In the genomic region with DNA sequence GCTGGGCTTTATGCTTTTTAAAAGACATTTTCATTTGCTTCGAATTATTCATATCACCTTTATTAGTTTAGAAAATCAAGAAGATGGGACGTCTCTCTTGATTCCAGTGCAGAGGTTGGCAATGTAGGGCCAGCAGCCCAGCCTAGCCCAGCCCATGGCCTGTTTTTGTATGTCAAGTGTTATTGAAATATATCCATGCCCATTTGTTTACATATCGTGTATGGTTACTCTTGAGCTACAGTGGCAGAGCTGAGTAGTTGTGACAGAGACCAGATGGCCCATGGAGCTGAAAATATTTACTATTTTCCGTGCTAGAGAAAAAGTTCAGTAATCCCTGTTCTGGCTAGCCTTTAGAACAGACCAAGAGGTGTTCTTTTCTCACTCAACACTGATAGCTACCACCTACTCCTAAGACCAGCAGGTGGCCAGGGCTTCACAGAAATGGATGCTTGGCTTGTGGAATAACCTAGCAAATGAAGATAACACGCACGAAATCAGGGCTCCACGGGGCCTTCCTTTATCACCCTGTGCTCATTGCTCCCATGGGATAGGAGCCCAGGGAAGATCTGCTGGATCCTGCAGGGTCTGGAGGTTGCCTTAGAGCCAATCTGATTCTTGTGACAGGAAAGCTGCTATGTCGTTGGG, we compare ENCODE assay signal across 16 cellular contexts.
"Had no signal": no experiment of that assay in that cellular context is flagged by ENCODE, and none has a peak within 500 bp of the region (broad histone marks: within the 10 kb centered on the region; RNA-seq: fewer than 3 reads in every experiment).

No MANE protein-coding gene starts in this region.

- H3K27me3 ChIP-seq: brain microvascular endothelial cell, foreskin keratinocyte, sigmoid colon, spleen, suprapubic skin had no signal

- H3K9me3 ChIP-seq: psoas muscle, sigmoid colon, spleen, suprapubic skin had no signal

- H3K27ac ChIP-seq: brain microvascular endothelial cell, foreskin keratinocyte, psoas muscle, sigmoid colon, spleen, suprapubic skin had no signal

- H3K36me3 ChIP-seq: brain microvascular endothelial cell, sigmoid colon, spleen, suprapubic skin had no signal

- H3K4me3 ChIP-seq: lung, psoas muscle, sigmoid colon, spleen, suprapubic skin had no signal

- DNase-seq: activated CD4-positive, alpha-beta T cell treated with anti-CD3 and anti-CD28 coated beads, Interleukin-2, amount 50 U/mL, for 4 hours; activated naive CD4-positive, alpha-beta T cell; activated naive CD8-positive, alpha-beta T cell treated with anti-CD3 and anti-CD28 coated beads, Interleukin-2, amount 10 ng/mL, durations not matched to agents 7 days and 5 days; activated T-cell treated with anti-CD3 and anti-CD28 coated beads for 4 hours; anterior cingulate cortex; brain microvascular endothelial cell; effector CD8-positive, alpha-beta T cell; foreskin keratinocyte; left cardiac atrium; midbrain; psoas muscle; sigmoid colon; spleen had no signal

- ATAC-seq: activated CD4-positive, CD25-positive, alpha-beta regulatory T cell treated with anti-CD3 and anti-CD28 coated beads, Interleukin-2, amount 50 U/mL, for 24 hours; foreskin keratinocyte; left cardiac atrium; psoas muscle had no signal

- H3K4me1 ChIP-seq: foreskin keratinocyte, psoas muscle, spleen, suprapubic skin had no signal
